Comparison of ENCODE assay signal across 8 cellular contexts in genomic region chr19:17075860-17076538, GRCh38. TPM values are rescaled to one million over a fixed set of nuclear protein-coding genes. Genes with fewer than 3 reads are reported as not detected.
DNase-seq lines count a peak whose midpoint lies in the region; ATAC-seq and TF ChIP-seq lines count a peak whose summit lies in the region.

No MANE protein-coding gene starts in this region.

- H3K9me3 ChIP-seq in sigmoid colon, result no peaks in the 10 kb centered on the region

- WGBS in sigmoid colon, 2 donors, result 1% methylated on average over 44 of the region's 44 CpGs

- TF ChIP-seq CTCF in sigmoid colon (IDR thresholded peaks at IDR 0.05), result no peak

- H3K9me3 Mint-ChIP-seq in activated naive CD4-positive, alpha-beta T cell treated with anti-CD3 and anti-CD28 coated beads, Interleukin-2, amount 10 ng/mL, durations not matched to agents 7 days and 5 days, result no peaks in the 10 kb centered on the region

- peak overlapping the region; percentile 92 for H3K27ac Mint-ChIP-seq in activated naive CD4-positive, alpha-beta T cell treated with anti-CD3 and anti-CD28 coated beads, Interleukin-2, amount 10 ng/mL, durations not matched to agents 7 days and 5 days

- H3K27me3 Mint-ChIP-seq in activated naive CD4-positive, alpha-beta T cell treated with anti-CD3 and anti-CD28 coated beads, Interleukin-2, amount 10 ng/mL, durations not matched to agents 7 days and 5 days, result no peaks in the 10 kb centered on the region

- CTCF ChIA-PET in activated naive CD4-positive, alpha-beta T cell treated with anti-CD3 and anti-CD28 coated beads, Interleukin-2, amount 10 ng/mL, durations not matched to agents 7 days and 5 days (lab: Charles Lee), result interaction anchor here (1.9 kb wide), 1 partner anchor 49 kb away, joined by 7 read pairs; no protein-coding TSS in a partner anchor

- intact Hi-C loops in left cardiac atrium (cut with DNase I), result loop anchor here in 1 of 2 donors (5.0 kb wide), 2 partner anchors 61 to 141 kb away; partner anchors contain the start of gene USE1
- intact Hi-C loops in sigmoid colon (cut with DNase I), result loop anchor here (1.0 to 2.0 kb wide), 2 partner anchors 59 to 150 kb away; partner anchors contain the start of gene OCEL1

- no peaks in the 10 kb centered on the region for H3K27me3 ChIP-seq in sigmoid colon

- peaks cover 67% of the 10 kb centered on the region for H3K4me1 Mint-ChIP-seq in activated naive CD4-positive, alpha-beta T cell treated with anti-CD3 and anti-CD28 coated beads, Interleukin-2, amount 10 ng/mL, durations not matched to agents 7 days and 5 days

- H3K4me3 Mint-ChIP-seq in activated naive CD4-positive, alpha-beta T cell treated with anti-CD3 and anti-CD28 coated beads, Interleukin-2, amount 10 ng/mL, durations not matched to agents 7 days and 5 days, result peak overlapping the region; percentile 99

- peaks cover 0 to 5% (median 0%) of the 10 kb centered on the region in 4 donors for H3K36me3 ChIP-seq in sigmoid colon

- peak overlapping the region; percentile 87 to 96 (median 92) for H3K27ac ChIP-seq in sigmoid colon

- peak; percentile 1 for DNase-seq in NCI-H1694 treated with DMSO at 0.1 percent for 48 hours (lab: John Stamatoyannopoulos, UW)
- no peak for DNase-seq in NCI-H1694 (lab: John Stamatoyannopoulos, UW)
- DNase-seq in OCI-M2 (lab: John Stamatoyannopoulos, UW; ENCODE audit: unreplicated experiment), result peak; percentile 56
- peak; percentile 73 for DNase-seq in activated naive CD4-positive, alpha-beta T cell treated with anti-CD3 and anti-CD28 coated beads, Interleukin-2, amount 10 ng/mL, durations not matched to agents 7 days and 5 days
- DNase-seq in left cardiac atrium, result peak; percentile 44
- DNase-seq in sigmoid colon, result peak; percentile 79

- TF ChIP-seq POLR2A in sigmoid colon (IDR thresholded peaks at IDR 0.05), result no peak

- H3K36me3 Mint-ChIP-seq in activated naive CD4-positive, alpha-beta T cell treated with anti-CD3 and anti-CD28 coated beads, Interleukin-2, amount 10 ng/mL, durations not matched to agents 7 days and 5 days, result peaks cover 39% of the 10 kb centered on the region

- peak overlapping the region; percentile 76 to 91 (median 84) for H3K4me3 ChIP-seq in sigmoid colon

- peaks cover 0 to 60% (median 47%) of the 10 kb centered on the region in 4 donors for H3K4me1 ChIP-seq in sigmoid colon

- no peak for ATAC-seq in left cardiac atrium
- no peak for ATAC-seq in HG03025 (IDR thresholded peaks at IDR 0.05; ENCODE audit: low FRiP score, unreplicated experiment)
- ATAC-seq in HG02870 (IDR thresholded peaks at IDR 0.05; ENCODE audit: unreplicated experiment), result no peak

- TF ChIP-seq EP300 in sigmoid colon (IDR thresholded peaks at IDR 0.05), result no peak

RNA-seq across cellular contexts. Expression of gene MYO9B, which starts 0.4 kb away (rescaled TPM):
- 10 to 100 TPM; 32.5 to 44.6 TPM for total RNA-seq in left cardiac atrium
- 10 to 100 TPM; 42.8 to 95.0 (median 58.3) TPM for total RNA-seq in sigmoid colon
- 10 to 100 TPM; 24.6 to 85.9 (median 29.8) TPM for polyA plus RNA-seq in sigmoid colon

RNA-seq across cellular contexts. Expression of gene HAUS8, which starts 0.7 kb away (rescaled TPM):
- total RNA-seq in left cardiac atrium (1 to 10 TPM; 3.9 to 5.0 TPM), sigmoid colon (10 to 100 TPM in 2 of 4 donors, 1 to 10 TPM in 2; 6.7 to 14.1 (median 11.1) TPM)
- polyA plus RNA-seq in sigmoid colon, result 10 to 100 TPM in 2 of 3 donors, 1 to 10 TPM in 1; 9.6 to 14.8 (median 10.4) TPM

RNA-seq across cellular contexts. Expression of gene CPAMD8, which starts 49.4 kb away (rescaled TPM):
- total RNA-seq in left cardiac atrium (10 to 100 TPM in 1 of 2 donors, 1 to 10 TPM in 1; 8.9 to 11.3 TPM), sigmoid colon (10 to 100 TPM in 1 of 4 donors, 1 to 10 TPM in 3; 2.4 to 14.4 (median 5.1) TPM)
- polyA plus RNA-seq in sigmoid colon, result 1 to 10 TPM in 2 of 3 donors, under 1 TPM in 1; 0.60 to 2.3 (median 1.8) TPM
